10 cellular contexts compared by ENCODE assay signal in the genomic region with DNA sequence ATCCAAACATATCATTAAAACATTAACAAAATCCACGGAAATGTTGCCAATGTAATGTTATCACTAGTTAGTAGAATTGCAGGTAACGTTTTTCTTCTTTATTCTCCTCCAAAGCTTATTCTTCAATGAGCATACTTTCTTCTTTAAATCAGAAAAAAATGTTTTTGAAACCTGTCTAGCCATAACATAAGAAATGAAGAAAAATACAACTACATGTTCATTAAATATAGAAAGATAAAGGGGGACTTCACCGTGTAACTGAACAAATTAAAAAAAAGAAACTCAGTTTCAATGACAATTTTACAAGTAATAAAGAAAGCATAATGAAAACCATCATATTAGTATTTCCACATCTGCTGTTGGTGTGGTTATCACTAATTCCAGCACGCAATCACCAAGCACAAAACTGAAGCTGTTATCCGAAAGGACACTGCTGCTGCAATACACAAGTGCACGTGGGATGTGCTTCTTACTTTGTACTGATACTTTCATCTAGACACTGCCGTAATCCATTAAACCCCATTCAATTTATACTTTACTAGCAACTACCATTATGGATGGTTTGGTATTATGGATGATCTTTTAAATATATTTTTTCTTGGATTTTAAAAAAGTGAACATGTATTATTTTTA. TPM values are rescaled to one million over a fixed set of nuclear protein-coding genes. Genes with fewer than 3 reads are reported as not detected.
DNase-seq lines count a peak whose midpoint lies in the region; ATAC-seq, FAIRE-seq and TF ChIP-seq lines count a peak whose summit lies in the region.
"Had no signal": no experiment of that assay in that cellular context is flagged by ENCODE, and none has a peak within 500 bp of the region (broad histone marks: within the 10 kb centered on the region; RNA-seq: fewer than 3 reads in every experiment).

No MANE protein-coding gene starts in this region.

- CTCF ChIA-PET in HCT116 (lab: Charles Lee): no interaction called here

- H3K27ac ChIP-seq in HCT116 (ENCODE audit: low read depth, low read length) (peak overlapping the region; percentile 92), colonic mucosa (peak overlapping the region; percentile 83)

- H3K4me1 ChIP-seq in HCT116 (ENCODE audit: control insufficient read depth in 1 of 2, insufficient read depth in 2 of 2, low read length in 2 of 2) (peaks cover 60 to 98% of the 10 kb centered on the region in 2 experiments), colonic mucosa (peaks cover 34% of the 10 kb centered on the region)

- H3K79me2 ChIP-seq in HCT116 (ENCODE audit: insufficient read depth, low read length): peaks cover 100% of the 10 kb centered on the region

- H2AFZ ChIP-seq in HCT116 (ENCODE audit: low read depth, low read length, poor library complexity, severe bottlenecking): no peak overlapping the region

- no peaks in the 10 kb centered on the region for H3K9me3 ChIP-seq in HCT116 (ENCODE audit: control insufficient read depth in 1 of 2, insufficient read depth in 1 of 2, low read depth in 1 of 2, low read length in 2 of 2)
- no peaks in the 10 kb centered on the region for H3K9me3 ChIP-seq in colonic mucosa

- FAIRE-seq in RCC 7860 (lab: Jason Lieb, UNC): peak; percentile 14

- no TSS peak for BruUV-seq in HCT116 (replicated peaks; lab: Mats Ljungman, UMichigan)

- POLR2A ChIA-PET in HCT116 (lab: Charles Lee): no interaction called here

- no peaks in the 10 kb centered on the region for H3K36me3 ChIP-seq in HCT116 (ENCODE audit: control insufficient read depth in 1 of 2, insufficient read depth in 2 of 2, low read length in 2 of 2)
- H3K36me3 ChIP-seq in colonic mucosa: no peaks in the 10 kb centered on the region

- no peak for TF ChIP-seq RAD21 in HCT116 (IDR thresholded peaks at IDR 0.05; ENCODE audit: low read depth)

- H3K4me3 ChIP-seq in HCT116 (replicated peaks in 1 of 2; ENCODE audit: low read depth in 1 of 2, low read length in 2 of 2): peak overlapping the region in 1 of 2 experiments; percentile 51; a peak in 2 of 4 replicates
- no peak overlapping the region for H3K4me3 ChIP-seq in colonic mucosa

- H4K20me1 ChIP-seq in HCT116 (ENCODE audit: insufficient read depth): no peaks in the 10 kb centered on the region

- H3K4me2 ChIP-seq in HCT116 (ENCODE audit: low read length): peak overlapping the region; percentile 85

- DNase-seq in HCT116 (ENCODE audit: low read depth, low spot score) (no peak), RCC 7860 (ENCODE audit: low spot score) (no peak), colonic mucosa (no peak), sciatic nerve (ENCODE audit: low spot score) (no peak), amniotic stem cell (lab: John Stamatoyannopoulos, UW) (no peak), GM20000 (ENCODE audit: low spot score) (no peak), COR-L47 (lab: John Stamatoyannopoulos, UW) (no peak)
- DNase-seq: aorta, midbrain had no signal

- intact Hi-C loops in HCT116 (cut with micrococcal nuclease) (loop anchor here (10.0 kb wide), 1 partner anchor 115 kb away; the partner anchor contains the start of gene NCAPG2), colonic mucosa (cut with DNase I) (no loop called here), sciatic nerve (cut with DNase I) (no loop called here)

- no peak for TF ChIP-seq POLR2A in HCT116 (IDR thresholded peaks at IDR 0.05; ENCODE audit: borderline replicate concordance, extremely low read depth, insufficient read depth, insufficient read length)

- H3K9me2 ChIP-seq in HCT116 (ENCODE audit: insufficient read depth): no peaks in the 10 kb centered on the region

- H3K27me3 ChIP-seq in HCT116 (ENCODE audit: insufficient read depth, low read length): no peaks in the 10 kb centered on the region
- H3K27me3 ChIP-seq in colonic mucosa: no peaks in the 10 kb centered on the region

- TF ChIP-seq CTCF in HCT116 (IDR thresholded peaks at IDR 0.05 in 2 of 3, conservative IDR thresholded peaks at IDR 0.05 in 1 of 3; ENCODE audit: borderline replicate concordance in 1 of 3, insufficient read depth in 1 of 3, low read depth in 2 of 3, low read length in 2 of 3): no peak
- no peak for TF ChIP-seq CTCF in colonic mucosa (IDR thresholded peaks at IDR 0.05)
- no peak for TF ChIP-seq CTCF in GM20000 (IDR thresholded peaks at IDR 0.05; ENCODE audit: extremely low read depth, missing control alignments)

- peak overlapping the region; percentile 72 for H3K9ac ChIP-seq in HCT116 (ENCODE audit: low read length)
- H3K9ac ChIP-seq in colonic mucosa (ENCODE audit: low read depth in 2 of 2, low read length in 2 of 2): no peak overlapping the region

- ATAC-seq in HCT116 (no peak), sciatic nerve (peak; percentile 16), HG02642 (IDR thresholded peaks at IDR 0.05; ENCODE audit: poor library complexity, unreplicated experiment) (no peak)

- RAD21 ChIA-PET in HCT116 (lab: Charles Lee; ENCODE audit: low non-redundant PET in 1 of 2, low total read pairs in 2 of 2, uncharacterized antibody in 2 of 2, unreplicated experiment in 2 of 2): no interaction called here

TF ChIP-seq in HCT116, 20 proteins besides CTCF, POLR2A, EP300 and RAD21:
- 0 out of 2 replicates have a peak, but pooled peaks have one; percentile 17 for TF ChIP-seq SIN3A (IDR thresholded peaks at IDR 0.05; ENCODE audit: low read depth)
- no peak for TF ChIP-seq ATF3 (IDR thresholded peaks at IDR 0.05)
- TF ChIP-seq, protein P1, sequence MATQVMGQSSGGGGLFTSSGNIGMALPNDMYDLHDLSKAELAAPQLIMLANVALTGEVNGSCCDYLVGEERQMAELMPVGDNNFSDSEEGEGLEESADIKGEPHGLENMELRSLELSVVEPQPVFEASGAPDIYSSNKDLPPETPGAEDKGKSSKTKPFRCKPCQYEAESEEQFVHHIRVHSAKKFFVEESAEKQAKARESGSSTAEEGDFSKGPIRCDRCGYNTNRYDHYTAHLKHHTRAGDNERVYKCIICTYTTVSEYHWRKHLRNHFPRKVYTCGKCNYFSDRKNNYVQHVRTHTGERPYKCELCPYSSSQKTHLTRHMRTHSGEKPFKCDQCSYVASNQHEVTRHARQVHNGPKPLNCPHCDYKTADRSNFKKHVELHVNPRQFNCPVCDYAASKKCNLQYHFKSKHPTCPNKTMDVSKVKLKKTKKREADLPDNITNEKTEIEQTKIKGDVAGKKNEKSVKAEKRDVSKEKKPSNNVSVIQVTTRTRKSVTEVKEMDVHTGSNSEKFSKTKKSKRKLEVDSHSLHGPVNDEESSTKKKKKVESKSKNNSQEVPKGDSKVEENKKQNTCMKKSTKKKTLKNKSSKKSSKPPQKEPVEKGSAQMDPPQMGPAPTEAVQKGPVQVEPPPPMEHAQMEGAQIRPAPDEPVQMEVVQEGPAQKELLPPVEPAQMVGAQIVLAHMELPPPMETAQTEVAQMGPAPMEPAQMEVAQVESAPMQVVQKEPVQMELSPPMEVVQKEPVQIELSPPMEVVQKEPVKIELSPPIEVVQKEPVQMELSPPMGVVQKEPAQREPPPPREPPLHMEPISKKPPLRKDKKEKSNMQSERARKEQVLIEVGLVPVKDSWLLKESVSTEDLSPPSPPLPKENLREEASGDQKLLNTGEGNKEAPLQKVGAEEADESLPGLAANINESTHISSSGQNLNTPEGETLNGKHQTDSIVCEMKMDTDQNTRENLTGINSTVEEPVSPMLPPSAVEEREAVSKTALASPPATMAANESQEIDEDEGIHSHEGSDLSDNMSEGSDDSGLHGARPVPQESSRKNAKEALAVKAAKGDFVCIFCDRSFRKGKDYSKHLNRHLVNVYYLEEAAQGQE (IDR thresholded peaks at IDR 0.05; ENCODE audit: low read depth): no peak
- no peak for TF ChIP-seq FOSL1 (IDR thresholded peaks at IDR 0.05; ENCODE audit: low read depth)

RNA-seq across cellular contexts. Expression of gene ESYT2, which starts 9.6 kb away (rescaled TPM):
- total RNA-seq in HCT116 (2021; ENCODE audit: unreplicated experiment) (68.2 TPM), colonic mucosa (100 to 1,000 TPM in 1 of 2 donors, 10 to 100 TPM in 1; 57.5 to 105 TPM), sciatic nerve (103 TPM)
- 48.8 and 57.5 TPM in 2 replicates for polyA plus RNA-seq in HCT116 (2012)

RNA-seq across cellular contexts. Expression of gene DYNC2I1, which starts 36.7 kb away (rescaled TPM):
- total RNA-seq in HCT116 (2021; ENCODE audit: unreplicated experiment) (13.6 TPM), colonic mucosa (10 to 100 TPM; 16.4 to 21.8 TPM), sciatic nerve (29.6 TPM)
- 13.2 and 15.5 TPM in 2 replicates for polyA plus RNA-seq in HCT116 (2012)
